In the genomic region with DNA sequence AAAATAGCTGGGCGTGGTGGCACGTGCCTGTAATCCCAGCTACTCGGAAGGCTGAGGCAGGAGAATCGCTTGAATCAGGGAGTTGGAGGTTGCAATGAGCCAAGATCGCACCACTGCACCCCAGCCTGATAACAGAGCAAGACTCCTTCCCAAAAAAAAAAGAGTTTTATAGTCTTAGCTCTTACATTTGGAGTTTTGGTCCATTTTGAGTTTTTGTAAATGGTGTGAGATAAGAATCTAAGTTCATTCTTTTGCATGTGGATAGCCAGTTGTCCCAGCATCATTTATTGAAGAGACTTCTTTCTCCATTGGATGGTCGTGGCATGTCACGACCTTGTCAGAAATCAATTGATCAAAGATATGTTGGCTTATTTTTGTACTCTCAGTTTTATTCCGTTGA, we compare ENCODE assay signal across 2 cellular contexts.
TF ChIP-seq lines count a peak whose summit lies in the region.

No MANE protein-coding gene starts in this region.

TF ChIP-seq in A549, 52 proteins besides CTCF, POLR2A, EP300 and RAD21:
- TF ChIP-seq HMGXB4 (CRISPR knock-in tag; IDR thresholded peaks at IDR 0.05; ENCODE audit: borderline replicate concordance) (no peak), RFX5 (IDR thresholded peaks at IDR 0.05) (no peak), NPAS2 (CRISPR knock-in tag; IDR thresholded peaks at IDR 0.05; ENCODE audit: borderline replicate concordance) (no peak), RARB (CRISPR knock-in tag; IDR thresholded peaks at IDR 0.05) (no peak), GATA3 (IDR thresholded peaks at IDR 0.05; ENCODE audit: borderline replicate concordance) (no peak), EHMT2 (IDR thresholded peaks at IDR 0.05; ENCODE audit: low read depth) (no peak), BHLHE40 (IDR thresholded peaks at IDR 0.05; ENCODE audit: low read depth, low read length) (no peak)
- TF ChIP-seq, protein P1, sequence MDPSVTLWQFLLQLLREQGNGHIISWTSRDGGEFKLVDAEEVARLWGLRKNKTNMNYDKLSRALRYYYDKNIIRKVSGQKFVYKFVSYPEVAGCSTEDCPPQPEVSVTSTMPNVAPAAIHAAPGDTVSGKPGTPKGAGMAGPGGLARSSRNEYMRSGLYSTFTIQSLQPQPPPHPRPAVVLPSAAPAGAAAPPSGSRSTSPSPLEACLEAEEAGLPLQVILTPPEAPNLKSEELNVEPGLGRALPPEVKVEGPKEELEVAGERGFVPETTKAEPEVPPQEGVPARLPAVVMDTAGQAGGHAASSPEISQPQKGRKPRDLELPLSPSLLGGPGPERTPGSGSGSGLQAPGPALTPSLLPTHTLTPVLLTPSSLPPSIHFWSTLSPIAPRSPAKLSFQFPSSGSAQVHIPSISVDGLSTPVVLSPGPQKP (IDR thresholded peaks at IDR 0.05; ENCODE audit: low read depth, low read length): no peak
TF ChIP-seq in A549: peak in this region for 0.

TF ChIP-seq in endothelial cell of umbilical vein, 7 proteins besides CTCF, POLR2A, EP300 and RAD21:
- TF ChIP-seq JUN (IDR thresholded peaks at IDR 0.05; ENCODE audit: borderline replicate concordance, insufficient read depth, insufficient read length, low read depth): no peak
- TF ChIP-seq FOS (IDR thresholded peaks at IDR 0.05; ENCODE audit: borderline replicate concordance, insufficient read depth, low read length): no peak
- no peak for TF ChIP-seq MYC (IDR thresholded peaks at IDR 0.05; ENCODE audit: low read depth, low read length)
- no peak for TF ChIP-seq EZH2 (IDR thresholded peaks at IDR 0.05; ENCODE audit: borderline replicate concordance, low read depth, low read length, severe bottlenecking)
- TF ChIP-seq POLR2AphosphoS5 (IDR thresholded peaks at IDR 0.05; ENCODE audit: insufficient read depth, low read depth, low read length): no peak
- TF ChIP-seq MAX (IDR thresholded peaks at IDR 0.05; ENCODE audit: insufficient read depth, insufficient read length): no peak
- TF ChIP-seq GATA2 (IDR thresholded peaks at IDR 0.05; ENCODE audit: insufficient read depth, insufficient read length, low read depth, low read length): no peak
